Comparison of ENCODE assay signal across 1 cellular context in genomic region chr1:1329304-1330210, GRCh38.
TF ChIP-seq lines count a peak whose summit lies in the region.

No MANE protein-coding gene starts in this region.

TF ChIP-seq in endothelial cell of umbilical vein, 7 proteins besides CTCF, POLR2A, EP300 and RAD21:
- TF ChIP-seq, protein P1, sequence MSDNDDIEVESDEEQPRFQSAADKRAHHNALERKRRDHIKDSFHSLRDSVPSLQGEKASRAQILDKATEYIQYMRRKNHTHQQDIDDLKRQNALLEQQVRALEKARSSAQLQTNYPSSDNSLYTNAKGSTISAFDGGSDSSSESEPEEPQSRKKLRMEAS (IDR thresholded peaks at IDR 0.05; ENCODE audit: insufficient read depth, insufficient read length), result peak; percentile 21
- TF ChIP-seq FOS (IDR thresholded peaks at IDR 0.05; ENCODE audit: borderline replicate concordance, insufficient read depth, low read length), result no peak
